ENCODE assay signal across 37 cellular contexts in genomic region chr9:131031642-131032005, GRCh38. TPM values are rescaled to one million over a fixed set of nuclear protein-coding genes. Genes with fewer than 3 reads are reported as not detected.
"Had no signal": no experiment of that assay in that cellular context is flagged by ENCODE, and none has a peak within 500 bp of the region (broad histone marks: within the 10 kb centered on the region; RNA-seq: fewer than 3 reads in every experiment).

No MANE protein-coding gene starts in this region.

- FAIRE-seq: bronchial epithelial cell, TTC549 had no signal

- H3K9me3 Mint-ChIP-seq: activated B cell treated with CpG ODN at 0.5 μM for 24 hours; activated CD4-positive, alpha-beta memory T cell treated with anti-CD3 and anti-CD28 coated beads for 36 hours; activated CD4-positive, alpha-beta T cell treated with anti-CD3 and anti-CD28 coated beads, Interleukin-2, amount 10 ng/mL, durations not matched to agents 24 days and 14 days; activated CD8-positive, alpha-beta T cell treated with anti-CD3 and anti-CD28 coated beads for 36 hours; activated naive CD4-positive, alpha-beta T cell treated with anti-CD3 and anti-CD28 coated beads, Interleukin-2, amount 10 ng/mL, durations not matched to agents 7 days and 5 days; activated naive CD4-positive, alpha-beta T cell treated with anti-CD3 and anti-CD28 coated beads, Interleukin-2, amount 50 U/mL, for 24 hours; activated naive CD8-positive, alpha-beta T cell treated with anti-CD3 and anti-CD28 coated beads, Interleukin-2, amount 10 ng/mL, durations not matched to agents 7 days and 5 days; activated naive CD8-positive, alpha-beta T cell treated with anti-CD3 and anti-CD28 coated beads, Interleukin-2, amount 50 U/mL, for 24 hours; activated T-cell treated with anti-CD3 and anti-CD28 coated beads, Interleukin-2, amount 50 U/mL, for 4 hours; activated T-cell treated with anti-CD3 and anti-CD28 coated beads, Interleukin-2, amount 50 U/mL, for 72 hours; activated T-helper 1 cell treated with anti-CD3 and anti-CD28 coated beads, Interleukin-12 subunit alpha, Interleukin-12 subunit beta, Interleukin-2, Interleukin-4 antibody, amounts not matched to agents 30 ng/mL and 10 ng/mL and 1 ng/mL, durations not matched to agents 14 hours and 24 hours and 36 hours; activated T-helper 17 cell treated with anti-CD3 and anti-CD28 coated beads, Interleukin-2, amount 50 U/mL, for 72 hours; central memory CD8-positive, alpha-beta T cell; T-cell had no signal

- H3K4me3 Mint-ChIP-seq: activated B cell treated with CpG ODN at 0.5 μM for 24 hours; activated CD4-positive, alpha-beta memory T cell treated with anti-CD3 and anti-CD28 coated beads for 36 hours; activated CD4-positive, alpha-beta T cell treated with anti-CD3 and anti-CD28 coated beads, Interleukin-2, amount 10 ng/mL, durations not matched to agents 24 days and 14 days; activated CD8-positive, alpha-beta T cell treated with anti-CD3 and anti-CD28 coated beads for 36 hours; activated naive CD4-positive, alpha-beta T cell treated with anti-CD3 and anti-CD28 coated beads, Interleukin-2, amount 10 ng/mL, durations not matched to agents 7 days and 5 days; activated naive CD4-positive, alpha-beta T cell treated with anti-CD3 and anti-CD28 coated beads, Interleukin-2, amount 50 U/mL, for 24 hours; activated naive CD8-positive, alpha-beta T cell; activated naive CD8-positive, alpha-beta T cell treated with anti-CD3 and anti-CD28 coated beads, Interleukin-2, amount 10 ng/mL, durations not matched to agents 7 days and 5 days; activated naive CD8-positive, alpha-beta T cell treated with anti-CD3 and anti-CD28 coated beads, Interleukin-2, amount 50 U/mL, for 24 hours; activated T-cell treated with anti-CD3 and anti-CD28 coated beads, Interleukin-2, amount 50 U/mL, for 4 hours; activated T-cell treated with anti-CD3 and anti-CD28 coated beads, Interleukin-2, amount 50 U/mL, for 72 hours; activated T-helper 1 cell treated with anti-CD3 and anti-CD28 coated beads, Interleukin-12 subunit alpha, Interleukin-12 subunit beta, Interleukin-2, Interleukin-4 antibody, amounts not matched to agents 30 ng/mL and 10 ng/mL and 1 ng/mL, durations not matched to agents 14 hours and 24 hours and 36 hours; activated T-helper 17 cell treated with anti-CD3 and anti-CD28 coated beads, Interleukin-2, amount 50 U/mL, for 72 hours; brain; central memory CD8-positive, alpha-beta T cell; T-cell; T-helper 17 cell had no signal

- H3K27ac ChIP-seq: ascending aorta, cardiac muscle cell, VCaP had no signal

- H3K9me3 ChIP-seq: ascending aorta had no signal

- H3K4me1 Mint-ChIP-seq: activated B cell treated with CpG ODN at 0.5 μM for 24 hours; activated CD4-positive, alpha-beta T cell treated with anti-CD3 and anti-CD28 coated beads, Interleukin-2, amount 10 ng/mL, durations not matched to agents 24 days and 14 days; activated naive CD4-positive, alpha-beta T cell treated with anti-CD3 and anti-CD28 coated beads, Interleukin-2, amount 10 ng/mL, durations not matched to agents 7 days and 5 days; activated naive CD4-positive, alpha-beta T cell treated with anti-CD3 and anti-CD28 coated beads, Interleukin-2, amount 50 U/mL, for 24 hours; activated naive CD8-positive, alpha-beta T cell treated with anti-CD3 and anti-CD28 coated beads, Interleukin-2, amount 10 ng/mL, durations not matched to agents 7 days and 5 days; activated naive CD8-positive, alpha-beta T cell treated with anti-CD3 and anti-CD28 coated beads, Interleukin-2, amount 50 U/mL, for 24 hours; activated T-helper 17 cell treated with anti-CD3 and anti-CD28 coated beads, Interleukin-2, amount 50 U/mL, for 72 hours; central memory CD8-positive, alpha-beta T cell; T-cell had no signal

- H3K36me3 ChIP-seq: ascending aorta, cardiac muscle cell had no signal

- DNase-seq: activated B cell treated with CpG ODN at 0.5 μM for 24 hours; activated CD4-positive, alpha-beta memory T cell treated with anti-CD3 and anti-CD28 coated beads for 36 hours; activated CD4-positive, alpha-beta T cell treated with anti-CD3 and anti-CD28 coated beads for 4 hours; activated CD4-positive, alpha-beta T cell treated with anti-CD3 and anti-CD28 coated beads, Interleukin-2, amount 10 ng/mL, durations not matched to agents 24 days and 14 days; activated CD4-positive, alpha-beta T cell treated with anti-CD3 and anti-CD28 coated beads, Interleukin-2, amount 50 U/mL, for 1 hour; activated CD4-positive, alpha-beta T cell treated with anti-CD3 and anti-CD28 coated beads, Interleukin-2, amount 50 U/mL, for 4 hours; activated CD4-positive, CD25-positive, alpha-beta regulatory T cell treated with anti-CD3 and anti-CD28 coated beads, Interleukin-2, amount 50 U/mL, for 72 hours; activated CD8-positive, alpha-beta memory T cell treated with anti-CD3 and anti-CD28 coated beads, Interleukin-2, amount 50 U/mL, for 4 hours; activated CD8-positive, alpha-beta T cell treated with anti-CD3 and anti-CD28 coated beads for 36 hours; activated effector memory CD4-positive, alpha-beta T cell treated with anti-CD3 and anti-CD28 coated beads, Interleukin-2, amount 50 U/mL, for 16 hours; activated gamma-delta T cell treated with Interleukin-2 at 50 U/mL for 16 hours; activated naive CD4-positive, alpha-beta T cell; activated naive CD4-positive, alpha-beta T cell treated with anti-CD3 and anti-CD28 coated beads, Interleukin-2, amount 10 ng/mL, durations not matched to agents 7 days and 5 days; activated naive CD8-positive, alpha-beta T cell treated with anti-CD3 and anti-CD28 coated beads, Interleukin-2, amount 10 ng/mL, durations not matched to agents 7 days and 5 days; activated naive CD8-positive, alpha-beta T cell treated with anti-CD3 and anti-CD28 coated beads, Interleukin-2, amount 50 U/mL, for 24 hours; activated T-cell treated with anti-CD3 and anti-CD28 coated beads for 4 hours; activated T-cell treated with anti-CD3 and anti-CD28 coated beads, Interleukin-2, amount 50 U/mL, for 1 hour; activated T-cell treated with anti-CD3 and anti-CD28 coated beads, Interleukin-2, amount 50 U/mL, for 4 hours; activated T-cell treated with anti-CD3 and anti-CD28 coated beads, Interleukin-2, amount 50 U/mL, for 72 hours; amygdala; anterior cingulate cortex; caudate nucleus; cerebellar nuclear complex; T-cell; T-helper 17 cell; T-helper 9 cell had no signal

- H3K27me3 Mint-ChIP-seq: activated B cell treated with CpG ODN at 0.5 μM for 24 hours; activated CD4-positive, alpha-beta T cell treated with anti-CD3 and anti-CD28 coated beads, Interleukin-2, amount 10 ng/mL, durations not matched to agents 24 days and 14 days; activated CD8-positive, alpha-beta T cell treated with anti-CD3 and anti-CD28 coated beads for 36 hours; activated naive CD8-positive, alpha-beta T cell; activated naive CD8-positive, alpha-beta T cell treated with anti-CD3 and anti-CD28 coated beads, Interleukin-2, amount 10 ng/mL, durations not matched to agents 7 days and 5 days had no signal

- H3K36me3 Mint-ChIP-seq: activated CD4-positive, alpha-beta memory T cell treated with anti-CD3 and anti-CD28 coated beads for 36 hours; activated naive CD4-positive, alpha-beta T cell treated with anti-CD3 and anti-CD28 coated beads, Interleukin-2, amount 10 ng/mL, durations not matched to agents 7 days and 5 days; activated naive CD4-positive, alpha-beta T cell treated with anti-CD3 and anti-CD28 coated beads, Interleukin-2, amount 50 U/mL, for 24 hours; activated naive CD8-positive, alpha-beta T cell; activated naive CD8-positive, alpha-beta T cell treated with anti-CD3 and anti-CD28 coated beads, Interleukin-2, amount 10 ng/mL, durations not matched to agents 7 days and 5 days; brain; T-cell had no signal

- H3K27ac Mint-ChIP-seq: activated B cell treated with CpG ODN at 0.5 μM for 24 hours; activated CD4-positive, alpha-beta memory T cell treated with anti-CD3 and anti-CD28 coated beads for 36 hours; activated CD4-positive, alpha-beta T cell treated with anti-CD3 and anti-CD28 coated beads, Interleukin-2, amount 10 ng/mL, durations not matched to agents 24 days and 14 days; activated CD8-positive, alpha-beta T cell treated with anti-CD3 and anti-CD28 coated beads for 36 hours; activated naive CD4-positive, alpha-beta T cell treated with anti-CD3 and anti-CD28 coated beads, Interleukin-2, amount 10 ng/mL, durations not matched to agents 7 days and 5 days; activated naive CD4-positive, alpha-beta T cell treated with anti-CD3 and anti-CD28 coated beads, Interleukin-2, amount 50 U/mL, for 24 hours; activated naive CD8-positive, alpha-beta T cell; activated naive CD8-positive, alpha-beta T cell treated with anti-CD3 and anti-CD28 coated beads, Interleukin-2, amount 10 ng/mL, durations not matched to agents 7 days and 5 days; activated naive CD8-positive, alpha-beta T cell treated with anti-CD3 and anti-CD28 coated beads, Interleukin-2, amount 50 U/mL, for 24 hours; activated T-cell treated with anti-CD3 and anti-CD28 coated beads, Interleukin-2, amount 50 U/mL, for 72 hours; activated T-helper 1 cell treated with anti-CD3 and anti-CD28 coated beads, Interleukin-12 subunit alpha, Interleukin-12 subunit beta, Interleukin-2, Interleukin-4 antibody, amounts not matched to agents 30 ng/mL and 10 ng/mL and 1 ng/mL, durations not matched to agents 14 hours and 24 hours and 36 hours; activated T-helper 17 cell treated with anti-CD3 and anti-CD28 coated beads, Interleukin-2, amount 50 U/mL, for 72 hours; T-cell; T-helper 17 cell had no signal

- H3K4me3 ChIP-seq: ascending aorta, cardiac muscle cell had no signal

- H3K4me1 ChIP-seq: ascending aorta had no signal

- H3K27me3 ChIP-seq: ascending aorta, cardiac muscle cell had no signal

RNA-seq across cellular contexts. Expression of gene LAMC3, which starts 22.6 kb away (rescaled TPM):
- total RNA-seq: activated B cell treated with CpG ODN at 0.5 μM for 24 hours, bronchial epithelial cell had no signal
